ENCODE assay signal across 1 cellular context in the genomic region with DNA sequence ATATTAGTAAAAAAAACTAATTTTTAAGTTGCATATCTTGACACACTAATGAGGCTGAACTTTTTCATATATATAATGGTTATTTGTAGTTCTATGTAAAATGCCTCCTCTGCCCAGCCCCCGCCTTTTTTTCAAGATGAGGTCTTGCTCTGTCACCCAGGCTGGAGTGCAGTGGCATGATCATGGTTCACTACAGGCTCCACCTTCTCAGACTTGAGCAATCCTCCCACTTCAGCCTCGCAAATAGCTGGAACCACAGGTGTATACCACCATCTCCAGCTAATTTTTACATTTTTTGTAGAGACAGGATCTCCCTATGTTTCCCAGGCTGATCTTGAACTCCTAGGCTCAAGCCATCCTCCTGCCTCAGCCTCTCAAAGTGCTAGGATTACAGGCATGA.
A peak's percentile ranks its signal among the peaks of the same experiment; 100 is the strongest.
TF ChIP-seq lines count a peak whose summit lies in the region.

No MANE protein-coding gene starts in this region.

TF ChIP-seq in HepG2, 621 proteins besides CTCF, POLR2A, EP300 and RAD21 (continued from another document and continues in another):
- TF ChIP-seq, protein P1, sequence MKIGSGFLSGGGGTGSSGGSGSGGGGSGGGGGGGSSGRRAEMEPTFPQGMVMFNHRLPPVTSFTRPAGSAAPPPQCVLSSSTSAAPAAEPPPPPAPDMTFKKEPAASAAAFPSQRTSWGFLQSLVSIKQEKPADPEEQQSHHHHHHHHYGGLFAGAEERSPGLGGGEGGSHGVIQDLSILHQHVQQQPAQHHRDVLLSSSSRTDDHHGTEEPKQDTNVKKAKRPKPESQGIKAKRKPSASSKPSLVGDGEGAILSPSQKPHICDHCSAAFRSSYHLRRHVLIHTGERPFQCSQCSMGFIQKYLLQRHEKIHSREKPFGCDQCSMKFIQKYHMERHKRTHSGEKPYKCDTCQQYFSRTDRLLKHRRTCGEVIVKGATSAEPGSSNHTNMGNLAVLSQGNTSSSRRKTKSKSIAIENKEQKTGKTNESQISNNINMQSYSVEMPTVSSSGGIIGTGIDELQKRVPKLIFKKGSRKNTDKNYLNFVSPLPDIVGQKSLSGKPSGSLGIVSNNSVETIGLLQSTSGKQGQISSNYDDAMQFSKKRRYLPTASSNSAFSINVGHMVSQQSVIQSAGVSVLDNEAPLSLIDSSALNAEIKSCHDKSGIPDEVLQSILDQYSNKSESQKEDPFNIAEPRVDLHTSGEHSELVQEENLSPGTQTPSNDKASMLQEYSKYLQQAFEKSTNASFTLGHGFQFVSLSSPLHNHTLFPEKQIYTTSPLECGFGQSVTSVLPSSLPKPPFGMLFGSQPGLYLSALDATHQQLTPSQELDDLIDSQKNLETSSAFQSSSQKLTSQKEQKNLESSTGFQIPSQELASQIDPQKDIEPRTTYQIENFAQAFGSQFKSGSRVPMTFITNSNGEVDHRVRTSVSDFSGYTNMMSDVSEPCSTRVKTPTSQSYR (CRISPR knock-in tag; IDR thresholded peaks at IDR 0.05; ENCODE audit: borderline replicate concordance): peak; percentile 61; the same call in 1 of the 2 replicates
- TF ChIP-seq, protein P2, sequence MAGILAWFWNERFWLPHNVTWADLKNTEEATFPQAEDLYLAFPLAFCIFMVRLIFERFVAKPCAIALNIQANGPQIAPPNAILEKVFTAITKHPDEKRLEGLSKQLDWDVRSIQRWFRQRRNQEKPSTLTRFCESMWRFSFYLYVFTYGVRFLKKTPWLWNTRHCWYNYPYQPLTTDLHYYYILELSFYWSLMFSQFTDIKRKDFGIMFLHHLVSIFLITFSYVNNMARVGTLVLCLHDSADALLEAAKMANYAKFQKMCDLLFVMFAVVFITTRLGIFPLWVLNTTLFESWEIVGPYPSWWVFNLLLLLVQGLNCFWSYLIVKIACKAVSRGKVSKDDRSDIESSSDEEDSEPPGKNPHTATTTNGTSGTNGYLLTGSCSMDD (CRISPR knock-in tag; IDR thresholded peaks at IDR 0.05): no peak
- TF ChIP-seq, protein P3, sequence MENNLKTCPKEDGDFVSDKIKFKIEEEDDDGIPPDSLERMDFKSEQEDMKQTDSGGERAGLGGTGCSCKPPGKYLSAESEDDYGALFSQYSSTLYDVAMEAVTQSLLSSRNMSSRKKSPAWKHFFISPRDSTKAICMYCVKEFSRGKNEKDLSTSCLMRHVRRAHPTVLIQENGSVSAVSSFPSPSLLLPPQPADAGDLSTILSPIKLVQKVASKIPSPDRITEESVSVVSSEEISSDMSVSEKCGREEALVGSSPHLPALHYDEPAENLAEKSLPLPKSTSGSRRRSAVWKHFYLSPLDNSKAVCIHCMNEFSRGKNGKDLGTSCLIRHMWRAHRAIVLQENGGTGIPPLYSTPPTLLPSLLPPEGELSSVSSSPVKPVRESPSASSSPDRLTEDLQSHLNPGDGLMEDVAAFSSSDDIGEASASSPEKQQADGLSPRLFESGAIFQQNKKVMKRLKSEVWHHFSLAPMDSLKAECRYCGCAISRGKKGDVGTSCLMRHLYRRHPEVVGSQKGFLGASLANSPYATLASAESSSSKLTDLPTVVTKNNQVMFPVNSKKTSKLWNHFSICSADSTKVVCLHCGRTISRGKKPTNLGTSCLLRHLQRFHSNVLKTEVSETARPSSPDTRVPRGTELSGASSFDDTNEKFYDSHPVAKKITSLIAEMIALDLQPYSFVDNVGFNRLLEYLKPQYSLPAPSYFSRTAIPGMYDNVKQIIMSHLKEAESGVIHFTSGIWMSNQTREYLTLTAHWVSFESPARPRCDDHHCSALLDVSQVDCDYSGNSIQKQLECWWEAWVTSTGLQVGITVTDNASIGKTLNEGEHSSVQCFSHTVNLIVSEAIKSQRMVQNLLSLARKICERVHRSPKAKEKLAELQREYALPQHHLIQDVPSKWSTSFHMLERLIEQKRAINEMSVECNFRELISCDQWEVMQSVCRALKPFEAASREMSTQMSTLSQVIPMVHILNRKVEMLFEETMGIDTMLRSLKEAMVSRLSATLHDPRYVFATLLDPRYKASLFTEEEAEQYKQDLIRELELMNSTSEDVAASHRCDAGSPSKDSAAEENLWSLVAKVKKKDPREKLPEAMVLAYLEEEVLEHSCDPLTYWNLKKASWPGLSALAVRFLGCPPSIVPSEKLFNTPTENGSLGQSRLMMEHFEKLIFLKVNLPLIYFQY (CRISPR knock-in tag; IDR thresholded peaks at IDR 0.05; ENCODE audit: borderline replicate concordance): no peak
- TF ChIP-seq NRL (CRISPR knock-in tag; IDR thresholded peaks at IDR 0.05; ENCODE audit: borderline replicate concordance) (no peak), NR2F2 (IDR thresholded peaks at IDR 0.05; ENCODE audit: borderline replicate concordance, low read depth) (no peak), ZNF557 (CRISPR knock-in tag; IDR thresholded peaks at IDR 0.05) (no peak), YEATS2 (CRISPR knock-in tag; IDR thresholded peaks at IDR 0.05; ENCODE audit: borderline replicate concordance) (no peak), MEF2D (CRISPR knock-in tag; IDR thresholded peaks at IDR 0.05) (no peak), MAFG (CRISPR knock-in tag; IDR thresholded peaks at IDR 0.05) (no peak), ATF7 (IDR thresholded peaks at IDR 0.05) (no peak), ATF7 (CRISPR knock-in tag; IDR thresholded peaks at IDR 0.05) (no peak), SIX1 (CRISPR knock-in tag; IDR thresholded peaks at IDR 0.05; ENCODE audit: borderline replicate concordance) (0 out of 2 replicates have a peak, but pooled peaks have one; percentile 10), HHEX (CRISPR knock-in tag; IDR thresholded peaks at IDR 0.05) (no peak), ZNF251 (CRISPR knock-in tag; IDR thresholded peaks at IDR 0.05) (no peak), SATB2 (CRISPR knock-in tag; IDR thresholded peaks at IDR 0.05) (no peak), SAP130 (CRISPR knock-in tag; IDR thresholded peaks at IDR 0.05; ENCODE audit: low read depth) (0 out of 2 replicates have a peak, but pooled peaks have one; percentile 10), ZMAT3 (CRISPR knock-in tag; conservative IDR thresholded peaks at IDR 0.05) (no peak), SYNCRIP (IDR thresholded peaks at IDR 0.05; ENCODE audit: insufficient read depth, low read depth, low read length) (no peak), ZNF292 (CRISPR knock-in tag; IDR thresholded peaks at IDR 0.05; ENCODE audit: borderline replicate concordance, low read depth) (no peak), ZSCAN20 (CRISPR knock-in tag; IDR thresholded peaks at IDR 0.05; ENCODE audit: borderline replicate concordance) (no peak), CEBPB (IDR thresholded peaks at IDR 0.05; ENCODE audit: borderline replicate concordance, low read depth, low read length) (peak; percentile 67; the same call in 1 of the 2 replicates), SP1 (IDR thresholded peaks at IDR 0.05) (no peak), SP1 (CRISPR knock-in tag; IDR thresholded peaks at IDR 0.05) (no peak), CEBPG (CRISPR knock-in tag; IDR thresholded peaks at IDR 0.05) (peak; percentile 77), HNF4A (CRISPR knock-in tag; IDR thresholded peaks at IDR 0.05) (peak; percentile 49), CREB1 (IDR thresholded peaks at IDR 0.05) (no peak), CREB1 (CRISPR knock-in tag; IDR thresholded peaks at IDR 0.05) (no peak), ATAD3A (CRISPR knock-in tag; IDR thresholded peaks at IDR 0.05) (no peak), NFYB (CRISPR knock-in tag; IDR thresholded peaks at IDR 0.05) (no peak), MLLT10 (CRISPR knock-in tag; IDR thresholded peaks at IDR 0.05) (no peak), ZNF501 (CRISPR knock-in tag; IDR thresholded peaks at IDR 0.05) (0 out of 2 replicates have a peak, but pooled peaks have one; percentile 16), ZMYM4 (CRISPR knock-in tag; IDR thresholded peaks at IDR 0.05) (peak; percentile 62), ZNF703 (CRISPR knock-in tag; IDR thresholded peaks at IDR 0.05; ENCODE audit: borderline replicate concordance) (no peak), ZBTB21 (CRISPR knock-in tag; IDR thresholded peaks at IDR 0.05) (no peak), PCBP1 (IDR thresholded peaks at IDR 0.05; ENCODE audit: borderline replicate concordance, low read depth, low read length) (no peak), CCDC6 (CRISPR knock-in tag; IDR thresholded peaks at IDR 0.05) (no peak)
- TF ChIP-seq, protein P4, sequence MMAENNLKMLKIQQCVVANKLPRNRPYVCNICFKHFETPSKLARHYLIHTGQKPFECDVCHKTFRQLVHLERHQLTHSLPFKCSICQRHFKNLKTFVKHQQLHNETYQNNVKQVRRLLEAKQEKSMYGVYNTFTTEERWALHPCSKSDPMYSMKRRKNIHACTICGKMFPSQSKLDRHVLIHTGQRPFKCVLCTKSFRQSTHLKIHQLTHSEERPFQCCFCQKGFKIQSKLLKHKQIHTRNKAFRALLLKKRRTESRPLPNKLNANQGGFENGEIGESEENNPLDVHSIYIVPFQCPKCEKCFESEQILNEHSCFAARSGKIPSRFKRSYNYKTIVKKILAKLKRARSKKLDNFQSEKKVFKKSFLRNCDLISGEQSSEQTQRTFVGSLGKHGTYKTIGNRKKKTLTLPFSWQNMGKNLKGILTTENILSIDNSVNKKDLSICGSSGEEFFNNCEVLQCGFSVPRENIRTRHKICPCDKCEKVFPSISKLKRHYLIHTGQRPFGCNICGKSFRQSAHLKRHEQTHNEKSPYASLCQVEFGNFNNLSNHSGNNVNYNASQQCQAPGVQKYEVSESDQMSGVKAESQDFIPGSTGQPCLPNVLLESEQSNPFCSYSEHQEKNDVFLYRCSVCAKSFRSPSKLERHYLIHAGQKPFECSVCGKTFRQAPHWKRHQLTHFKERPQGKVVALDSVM (CRISPR knock-in tag; IDR thresholded peaks at IDR 0.05): 0 out of 2 replicates have a peak, but pooled peaks have one; percentile 55
- TF ChIP-seq, protein P5, sequence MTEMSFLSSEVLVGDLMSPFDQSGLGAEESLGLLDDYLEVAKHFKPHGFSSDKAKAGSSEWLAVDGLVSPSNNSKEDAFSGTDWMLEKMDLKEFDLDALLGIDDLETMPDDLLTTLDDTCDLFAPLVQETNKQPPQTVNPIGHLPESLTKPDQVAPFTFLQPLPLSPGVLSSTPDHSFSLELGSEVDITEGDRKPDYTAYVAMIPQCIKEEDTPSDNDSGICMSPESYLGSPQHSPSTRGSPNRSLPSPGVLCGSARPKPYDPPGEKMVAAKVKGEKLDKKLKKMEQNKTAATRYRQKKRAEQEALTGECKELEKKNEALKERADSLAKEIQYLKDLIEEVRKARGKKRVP (CRISPR knock-in tag; IDR thresholded peaks at IDR 0.05): no peak
- TF ChIP-seq, protein P6, sequence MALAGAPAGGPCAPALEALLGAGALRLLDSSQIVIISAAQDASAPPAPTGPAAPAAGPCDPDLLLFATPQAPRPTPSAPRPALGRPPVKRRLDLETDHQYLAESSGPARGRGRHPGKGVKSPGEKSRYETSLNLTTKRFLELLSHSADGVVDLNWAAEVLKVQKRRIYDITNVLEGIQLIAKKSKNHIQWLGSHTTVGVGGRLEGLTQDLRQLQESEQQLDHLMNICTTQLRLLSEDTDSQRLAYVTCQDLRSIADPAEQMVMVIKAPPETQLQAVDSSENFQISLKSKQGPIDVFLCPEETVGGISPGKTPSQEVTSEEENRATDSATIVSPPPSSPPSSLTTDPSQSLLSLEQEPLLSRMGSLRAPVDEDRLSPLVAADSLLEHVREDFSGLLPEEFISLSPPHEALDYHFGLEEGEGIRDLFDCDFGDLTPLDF (CRISPR knock-in tag; IDR thresholded peaks at IDR 0.05): no peak
- TF ChIP-seq, protein P7, sequence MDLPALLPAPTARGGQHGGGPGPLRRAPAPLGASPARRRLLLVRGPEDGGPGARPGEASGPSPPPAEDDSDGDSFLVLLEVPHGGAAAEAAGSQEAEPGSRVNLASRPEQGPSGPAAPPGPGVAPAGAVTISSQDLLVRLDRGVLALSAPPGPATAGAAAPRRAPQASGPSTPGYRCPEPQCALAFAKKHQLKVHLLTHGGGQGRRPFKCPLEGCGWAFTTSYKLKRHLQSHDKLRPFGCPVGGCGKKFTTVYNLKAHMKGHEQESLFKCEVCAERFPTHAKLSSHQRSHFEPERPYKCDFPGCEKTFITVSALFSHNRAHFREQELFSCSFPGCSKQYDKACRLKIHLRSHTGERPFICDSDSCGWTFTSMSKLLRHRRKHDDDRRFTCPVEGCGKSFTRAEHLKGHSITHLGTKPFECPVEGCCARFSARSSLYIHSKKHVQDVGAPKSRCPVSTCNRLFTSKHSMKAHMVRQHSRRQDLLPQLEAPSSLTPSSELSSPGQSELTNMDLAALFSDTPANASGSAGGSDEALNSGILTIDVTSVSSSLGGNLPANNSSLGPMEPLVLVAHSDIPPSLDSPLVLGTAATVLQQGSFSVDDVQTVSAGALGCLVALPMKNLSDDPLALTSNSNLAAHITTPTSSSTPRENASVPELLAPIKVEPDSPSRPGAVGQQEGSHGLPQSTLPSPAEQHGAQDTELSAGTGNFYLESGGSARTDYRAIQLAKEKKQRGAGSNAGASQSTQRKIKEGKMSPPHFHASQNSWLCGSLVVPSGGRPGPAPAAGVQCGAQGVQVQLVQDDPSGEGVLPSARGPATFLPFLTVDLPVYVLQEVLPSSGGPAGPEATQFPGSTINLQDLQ (CRISPR knock-in tag; IDR thresholded peaks at IDR 0.05): no peak
- TF ChIP-seq, protein P8, sequence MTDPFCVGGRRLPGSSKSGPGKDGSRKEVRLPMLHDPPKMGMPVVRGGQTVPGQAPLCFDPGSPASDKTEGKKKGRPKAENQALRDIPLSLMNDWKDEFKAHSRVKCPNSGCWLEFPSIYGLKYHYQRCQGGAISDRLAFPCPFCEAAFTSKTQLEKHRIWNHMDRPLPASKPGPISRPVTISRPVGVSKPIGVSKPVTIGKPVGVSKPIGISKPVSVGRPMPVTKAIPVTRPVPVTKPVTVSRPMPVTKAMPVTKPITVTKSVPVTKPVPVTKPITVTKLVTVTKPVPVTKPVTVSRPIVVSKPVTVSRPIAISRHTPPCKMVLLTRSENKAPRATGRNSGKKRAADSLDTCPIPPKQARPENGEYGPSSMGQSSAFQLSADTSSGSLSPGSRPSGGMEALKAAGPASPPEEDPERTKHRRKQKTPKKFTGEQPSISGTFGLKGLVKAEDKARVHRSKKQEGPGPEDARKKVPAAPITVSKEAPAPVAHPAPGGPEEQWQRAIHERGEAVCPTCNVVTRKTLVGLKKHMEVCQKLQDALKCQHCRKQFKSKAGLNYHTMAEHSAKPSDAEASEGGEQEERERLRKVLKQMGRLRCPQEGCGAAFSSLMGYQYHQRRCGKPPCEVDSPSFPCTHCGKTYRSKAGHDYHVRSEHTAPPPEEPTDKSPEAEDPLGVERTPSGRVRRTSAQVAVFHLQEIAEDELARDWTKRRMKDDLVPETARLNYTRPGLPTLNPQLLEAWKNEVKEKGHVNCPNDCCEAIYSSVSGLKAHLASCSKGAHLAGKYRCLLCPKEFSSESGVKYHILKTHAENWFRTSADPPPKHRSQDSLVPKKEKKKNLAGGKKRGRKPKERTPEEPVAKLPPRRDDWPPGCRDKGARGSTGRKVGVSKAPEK (CRISPR knock-in tag; IDR thresholded peaks at IDR 0.05; ENCODE audit: borderline replicate concordance): no peak
- TF ChIP-seq, protein P9, sequence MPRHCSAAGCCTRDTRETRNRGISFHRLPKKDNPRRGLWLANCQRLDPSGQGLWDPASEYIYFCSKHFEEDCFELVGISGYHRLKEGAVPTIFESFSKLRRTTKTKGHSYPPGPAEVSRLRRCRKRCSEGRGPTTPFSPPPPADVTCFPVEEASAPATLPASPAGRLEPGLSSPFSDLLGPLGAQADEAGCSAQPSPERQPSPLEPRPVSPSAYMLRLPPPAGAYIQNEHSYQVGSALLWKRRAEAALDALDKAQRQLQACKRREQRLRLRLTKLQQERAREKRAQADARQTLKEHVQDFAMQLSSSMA (CRISPR knock-in tag; IDR thresholded peaks at IDR 0.05): no peak
- TF ChIP-seq, protein P10, sequence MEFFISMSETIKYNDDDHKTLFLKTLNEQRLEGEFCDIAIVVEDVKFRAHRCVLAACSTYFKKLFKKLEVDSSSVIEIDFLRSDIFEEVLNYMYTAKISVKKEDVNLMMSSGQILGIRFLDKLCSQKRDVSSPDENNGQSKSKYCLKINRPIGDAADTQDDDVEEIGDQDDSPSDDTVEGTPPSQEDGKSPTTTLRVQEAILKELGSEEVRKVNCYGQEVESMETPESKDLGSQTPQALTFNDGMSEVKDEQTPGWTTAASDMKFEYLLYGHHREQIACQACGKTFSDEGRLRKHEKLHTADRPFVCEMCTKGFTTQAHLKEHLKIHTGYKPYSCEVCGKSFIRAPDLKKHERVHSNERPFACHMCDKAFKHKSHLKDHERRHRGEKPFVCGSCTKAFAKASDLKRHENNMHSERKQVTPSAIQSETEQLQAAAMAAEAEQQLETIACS (CRISPR knock-in tag; IDR thresholded peaks at IDR 0.05): no peak
